ENCODE assay signal across 8 cellular contexts in the genomic region with DNA sequence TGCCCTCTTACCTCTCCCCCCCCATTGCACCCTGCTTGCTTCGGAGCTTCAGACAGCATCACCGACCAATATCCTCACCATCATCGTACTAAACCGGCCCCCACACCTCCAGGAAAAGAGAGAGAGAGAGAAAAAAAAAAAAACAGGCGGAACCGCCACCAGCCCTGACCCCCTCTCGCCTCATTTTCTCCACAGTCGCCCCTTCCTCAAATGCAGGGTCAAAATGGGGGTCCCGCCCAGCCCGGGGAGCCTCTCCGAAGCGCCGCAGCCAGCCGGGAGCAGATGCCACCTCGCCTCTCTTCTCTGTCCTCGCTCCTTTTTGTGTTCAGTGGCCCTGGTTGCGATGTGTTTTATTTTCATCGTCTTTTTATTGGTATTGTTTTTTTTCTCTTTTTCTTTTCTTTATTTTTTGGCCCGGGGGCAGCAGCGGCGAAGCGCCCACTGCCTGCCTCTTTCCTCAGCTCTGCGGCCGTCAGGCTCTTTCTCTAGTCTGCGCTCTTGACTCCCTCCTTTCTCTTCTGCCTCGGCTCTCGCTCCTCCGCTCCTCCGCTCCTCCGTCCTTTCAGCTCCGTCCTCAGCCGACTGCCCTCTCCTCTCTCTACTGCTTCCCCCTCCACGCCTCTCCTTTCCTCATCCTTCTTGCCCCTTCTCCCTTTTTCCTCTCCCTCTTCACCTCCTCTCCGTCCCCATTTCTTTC.
DNase-seq lines count a peak whose midpoint lies in the region; ATAC-seq and TF ChIP-seq lines count a peak whose summit lies in the region.

No MANE protein-coding gene starts in this region.

- H3K27me3 Mint-ChIP-seq in stimulated activated naive CD8-positive, alpha-beta T cell treated with anti-CD3 and anti-CD28 coated beads, Interleukin-15, Interleukin-2, amounts not matched to agents 100 ng/mL and 50 ng/mL, for 24 hours, result peaks cover 28% of the 10 kb centered on the region

- peak overlapping the region; percentile 54 for H3K4me3 ChIP-seq in fibroblast of pulmonary artery (replicated peaks; ENCODE audit: low read depth, low read length)
- H3K4me3 ChIP-seq in parathyroid adenoma (ENCODE audit: low read depth, low read length), result peak overlapping the region; percentile 43

- no peaks in the 10 kb centered on the region for H3K79me2 ChIP-seq in parathyroid adenoma

- no peaks in the 10 kb centered on the region for H3K9me3 ChIP-seq in parathyroid adenoma (ENCODE audit: control insufficient read depth, low read length)

- H3K27ac ChIP-seq in parathyroid adenoma, result no peak overlapping the region

- H3K36me3 Mint-ChIP-seq in stimulated activated naive CD8-positive, alpha-beta T cell treated with anti-CD3 and anti-CD28 coated beads, Interleukin-15, Interleukin-2, amounts not matched to agents 100 ng/mL and 50 ng/mL, for 24 hours (ENCODE audit: low read depth), result no peaks in the 10 kb centered on the region

- peak overlapping the region; percentile 77 for H3K4me2 ChIP-seq in parathyroid adenoma (ENCODE audit: low read length)

- no peak for TF ChIP-seq CTCF in fibroblast of pulmonary artery (IDR thresholded peaks at IDR 0.05; ENCODE audit: low read length, missing control alignments)
- TF ChIP-seq CTCF in parathyroid adenoma (IDR thresholded peaks at IDR 0.05), result no peak

- no peaks in the 10 kb centered on the region for H3K36me3 ChIP-seq in parathyroid adenoma (ENCODE audit: control insufficient read depth, insufficient read depth, low read length)

- no peak overlapping the region for H3K27ac Mint-ChIP-seq in stimulated activated naive CD8-positive, alpha-beta T cell treated with anti-CD3 and anti-CD28 coated beads, Interleukin-15, Interleukin-2, amounts not matched to agents 100 ng/mL and 50 ng/mL, for 24 hours

- DNase-seq in stimulated activated naive CD8-positive, alpha-beta T cell treated with anti-CD3 and anti-CD28 coated beads, Interleukin-15, Interleukin-2, amounts not matched to agents 100 U/mL and 50 U/mL, for 24 hours, result no peak
- DNase-seq in SW480 (ENCODE audit: low spot score), result peak; percentile 40
- DNase-seq in fibroblast of pulmonary artery (ENCODE audit: low read depth), result peak; percentile 23
- no peak for DNase-seq in HPDE6-E6E7 (ENCODE audit: extremely low spot score)

- H3K4me1 Mint-ChIP-seq in stimulated activated naive CD8-positive, alpha-beta T cell treated with anti-CD3 and anti-CD28 coated beads, Interleukin-15, Interleukin-2, amounts not matched to agents 100 ng/mL and 50 ng/mL, for 24 hours (ENCODE audit: low read depth), result peaks cover 15% of the 10 kb centered on the region

- no peak for ATAC-seq in stimulated activated naive CD8-positive, alpha-beta T cell treated with anti-CD3 and anti-CD28 coated beads, Interleukin-15, Interleukin-2, amounts not matched to agents 100 U/mL and 50 U/mL, for 24 hours
- ATAC-seq in HG02763 (IDR thresholded peaks at IDR 0.05; ENCODE audit: unreplicated experiment) (no peak), HG02798 (IDR thresholded peaks at IDR 0.05; ENCODE audit: poor library complexity, unreplicated experiment) (no peak)

- peaks cover 6% of the 10 kb centered on the region for H3K27me3 ChIP-seq in parathyroid adenoma (ENCODE audit: control insufficient read depth, insufficient read depth, low read length)

- no peaks in the 10 kb centered on the region for H3K9me3 Mint-ChIP-seq in stimulated activated naive CD8-positive, alpha-beta T cell treated with anti-CD3 and anti-CD28 coated beads, Interleukin-15, Interleukin-2, amounts not matched to agents 100 ng/mL and 50 ng/mL, for 24 hours

- H3K4me1 ChIP-seq in parathyroid adenoma, result no peaks in the 10 kb centered on the region

- peak overlapping the region; percentile 82 for H2AFZ ChIP-seq in parathyroid adenoma

- H3K4me3 Mint-ChIP-seq in stimulated activated naive CD8-positive, alpha-beta T cell treated with anti-CD3 and anti-CD28 coated beads, Interleukin-15, Interleukin-2, amounts not matched to agents 100 ng/mL and 50 ng/mL, for 24 hours, result peak overlapping the region; percentile 77

- H3K9ac ChIP-seq in parathyroid adenoma, result no peak overlapping the region

Comparison
In these comparisons a context has a peak if more than half of its experiments do, and no peak if none do; other contexts are left out.
1. DNase-seq: peak in SW480 (single experiment) and fibroblast of pulmonary artery (single experiment); none in stimulated activated naive CD8-positive, alpha-beta T cell treated with anti-CD3 and anti-CD28 coated beads, Interleukin-15, Interleukin-2, amounts not matched to agents 100 U/mL and 50 U/mL, for 24 hours (single experiment) and HPDE6-E6E7 (single experiment).